In genomic region chr12:127533353-127533752, GRCh38 we compare ENCODE assay signal across 26 cellular contexts.
"Had no signal": no experiment of that assay in that cellular context is flagged by ENCODE, and none has a peak within 500 bp of the region (broad histone marks: within the 10 kb centered on the region; RNA-seq: fewer than 3 reads in every experiment).

No MANE protein-coding gene starts in this region.

- H3K4me1 ChIP-seq: stomach, suprapubic skin, testis, thyroid gland, tibial artery, tibial nerve, transverse colon, upper lobe of left lung, upper lobe of right lung, uterus, vagina had no signal

- H3K9me3 ChIP-seq: testis, thoracic aorta, thyroid gland, transverse colon, upper lobe of right lung, uterus, vagina had no signal

- DNase-seq: stimulated activated CD4-positive, alpha-beta T cell treated with anti-CD3 and anti-CD28 coated beads, Interleukin-2, amount 100 ng/mL, for 48 hours; stimulated activated CD4-positive, alpha-beta T cell treated with anti-CD3 and anti-CD28 coated beads, Interleukin-4, amount 100 ng/mL, for 1 hour; stimulated activated CD4-positive, alpha-beta T cell treated with anti-CD3 and anti-CD28 coated beads, Interleukin-4, amount 100 ng/mL, for 24 hours; stimulated activated CD4-positive, alpha-beta T cell treated with anti-CD3 and anti-CD28 coated beads, Interleukin-4, amount 100 ng/mL, for 4 hours; stimulated activated CD8-positive, alpha-beta memory T cell treated with anti-CD3 and anti-CD28 coated beads, Interleukin-4, amount 100 ng/mL, for 48 hours; stimulated activated naive B cell treated with anti-CD40 and anti-IgM and Interleukin-4, amounts not matched to agents 10 μg/mL and 1 μg/mL and 100 μg/mL, for 72 hours; stimulated activated naive CD4-positive, alpha-beta T cell; stimulated activated naive CD4-positive, alpha-beta T cell treated with Interleukin-2 at 50 U/mL for 16 hours; stimulated activated naive CD8-positive, alpha-beta T cell treated with anti-CD3 and anti-CD28 coated beads, Interleukin-15, amount 100 ng/mL, for 72 hours; stimulated activated naive CD8-positive, alpha-beta T cell treated with anti-CD3 and anti-CD28 coated beads, Interleukin-15, Interleukin-2, amounts not matched to agents 100 U/mL and 50 U/mL, for 24 hours; stomach; substantia nigra; testis; thyroid gland; tibial artery; transverse colon; trophoblast cell; upper lobe of left lung; upper lobe of right lung; uterus had no signal

- H3K27me3 ChIP-seq: stomach, suprapubic skin, testis, thyroid gland, tibial artery, tibial nerve, transverse colon, upper lobe of left lung, upper lobe of right lung, uterus, vagina had no signal

- FAIRE-seq: urothelium cell line had no signal

- H3K27ac ChIP-seq: stomach, suprapubic skin, testis, thoracic aorta, thyroid gland, tibial artery, tibial nerve, transverse colon, upper lobe of left lung, upper lobe of right lung, uterus, vagina had no signal

- ATAC-seq: stimulated activated memory B cell treated with anti-CD40 and anti-IgM and Interleukin-4, amounts not matched to agents 10 μg/mL and 1 μg/mL and 100 μg/mL, for 72 hours; stimulated activated naive B cell treated with anti-CD40 and anti-IgM and Interleukin-4, amounts not matched to agents 10 μg/mL and 1 μg/mL and 100 μg/mL, for 72 hours; stimulated activated naive CD8-positive, alpha-beta T cell treated with anti-CD3 and anti-CD28 coated beads, Interleukin-15, amount 100 ng/mL, for 72 hours; stimulated activated naive CD8-positive, alpha-beta T cell treated with anti-CD3 and anti-CD28 coated beads, Interleukin-15, Interleukin-2, amounts not matched to agents 100 U/mL and 50 U/mL, for 24 hours; upper lobe of right lung had no signal

- H3K36me3 ChIP-seq: stomach, suprapubic skin, thoracic aorta, thyroid gland, tibial artery, tibial nerve, transverse colon, upper lobe of left lung, upper lobe of right lung, uterus, vagina had no signal

- H3K4me3 ChIP-seq: stomach, suprapubic skin, testis, thoracic aorta, thyroid gland, tibial artery, tibial nerve, transverse colon, upper lobe of left lung, upper lobe of right lung, uterus, vagina had no signal
